17 cellular contexts compared by ENCODE assay signal in genomic region chr10:6035101-6035834, GRCh38. TPM values are rescaled to one million over a fixed set of nuclear protein-coding genes. Genes with fewer than 3 reads are reported as not detected.
DNase-seq lines count a peak whose midpoint lies in the region; ATAC-seq and TF ChIP-seq lines count a peak whose summit lies in the region.
"Had no signal": no experiment of that assay in that cellular context is flagged by ENCODE, and none has a peak within 500 bp of the region (broad histone marks: within the 10 kb centered on the region; RNA-seq: fewer than 3 reads in every experiment).

No MANE protein-coding gene starts in this region.

- H3K9ac ChIP-seq in colonic mucosa (ENCODE audit: low read depth in 2 of 2, low read length in 2 of 2) = no peak overlapping the region

- TF ChIP-seq CTCF in activated CD8-positive, alpha-beta T cell treated with anti-CD3 and anti-CD28 coated beads for 36 hours (IDR thresholded peaks at IDR 0.05) = no peak
- TF ChIP-seq CTCF in colonic mucosa (IDR thresholded peaks at IDR 0.05) = no peak
- TF ChIP-seq CTCF in ovary (IDR thresholded peaks at IDR 0.05) = no peak

- intact Hi-C loops in activated CD8-positive, alpha-beta T cell treated with anti-CD3 and anti-CD28 coated beads for 36 hours (cut with micrococcal nuclease) = no loop called here
- intact Hi-C loops in colonic mucosa (cut with DNase I) = no loop called here
- intact Hi-C loops in ovary (cut with DNase I) = no loop called here

- H3K9me3 Mint-ChIP-seq in activated CD8-positive, alpha-beta T cell treated with anti-CD3 and anti-CD28 coated beads for 36 hours = no peaks in the 10 kb centered on the region

- CTCF ChIA-PET in activated CD8-positive, alpha-beta T cell treated with anti-CD3 and anti-CD28 coated beads for 36 hours (lab: Charles Lee) = interaction anchor here (0.7 kb wide), 1 partner anchor 103 kb away, joined by 3 read pairs; no protein-coding TSS in a partner anchor

- H3K27ac ChIP-seq in colonic mucosa (no peak overlapping the region), ovary (no peak overlapping the region)

- DNase-seq in activated T-cell treated with anti-CD3 and anti-CD28 coated beads, Interleukin-2, amount 50 U/mL, for 1 hour = peak; percentile 13
- DNase-seq in activated T-cell treated with anti-CD3 and anti-CD28 coated beads for 4 hours (no peak), colonic mucosa (peak; percentile 10), DMS114 treated with DMSO at 0.1 percent for 48 hours (lab: John Stamatoyannopoulos, UW; ENCODE audit: unreplicated experiment) (no peak), ovary (no peak), cerebellum (ENCODE audit: low spot score) (no peak)
- DNase-seq in activated CD8-positive, alpha-beta T cell treated with anti-CD3 and anti-CD28 coated beads for 36 hours = peak; percentile 32
- DNase-seq in stimulated activated naive CD8-positive, alpha-beta T cell treated with anti-CD3 and anti-CD28 coated beads, Interleukin-15, Interleukin-2, amounts not matched to agents 100 U/mL and 50 U/mL, for 24 hours = no peak
- DNase-seq: anterior cingulate cortex, esophagus squamous epithelium, Karpas-422, midbrain, NCI-H1436 treated with DMSO at 0.1 percent for 48 hours, NCI-H345 had no signal

- H3K4me1 Mint-ChIP-seq in activated CD8-positive, alpha-beta T cell treated with anti-CD3 and anti-CD28 coated beads for 36 hours (ENCODE audit: low read depth) = peaks cover 78% of the 10 kb centered on the region

- H3K9me3 ChIP-seq in colonic mucosa (no peaks in the 10 kb centered on the region), ovary (no peaks in the 10 kb centered on the region)

- no peak for TF ChIP-seq POLR2A in ovary (IDR thresholded peaks at IDR 0.05)

- H3K36me3 ChIP-seq in colonic mucosa (no peaks in the 10 kb centered on the region), ovary (no peaks in the 10 kb centered on the region)
- H3K36me3 ChIP-seq: esophagus squamous epithelium had no signal

- WGBS in ovary, 3 donors = 92 to 95% (median 93%) methylated on average over 13 of the region's 13 CpGs

- no peaks in the 10 kb centered on the region for H3K27me3 ChIP-seq in colonic mucosa
- H3K27me3 ChIP-seq in ovary = no peaks in the 10 kb centered on the region

- H3K27me3 Mint-ChIP-seq in activated CD8-positive, alpha-beta T cell treated with anti-CD3 and anti-CD28 coated beads for 36 hours = no peaks in the 10 kb centered on the region

- POLR2A ChIA-PET in activated CD8-positive, alpha-beta T cell treated with anti-CD3 and anti-CD28 coated beads for 36 hours (lab: Charles Lee) = interaction anchor here (1.5 to 3.5 kb wide), 2 partner anchors 9 to 18 kb away, joined by 4 to 17 read pairs; no protein-coding TSS in a partner anchor

- ATAC-seq in activated CD8-positive, alpha-beta T cell treated with anti-CD3 and anti-CD28 coated beads for 36 hours = peak; percentile 20
- ATAC-seq in stimulated activated naive CD8-positive, alpha-beta T cell treated with anti-CD3 and anti-CD28 coated beads, Interleukin-15, Interleukin-2, amounts not matched to agents 100 U/mL and 50 U/mL, for 24 hours = peak; percentile 15

- H3K4me3 ChIP-seq in colonic mucosa (no peak overlapping the region), ovary (no peak overlapping the region)
- H3K4me3 ChIP-seq: esophagus squamous epithelium, skin epidermis had no signal

- no peak overlapping the region for H3K4me3 Mint-ChIP-seq in activated CD8-positive, alpha-beta T cell treated with anti-CD3 and anti-CD28 coated beads for 36 hours

- H3K4me1 ChIP-seq in colonic mucosa = no peaks in the 10 kb centered on the region
- no peaks in the 10 kb centered on the region for H3K4me1 ChIP-seq in ovary (ENCODE audit: insufficient read depth)

- peak overlapping the region; percentile 75 for H3K27ac Mint-ChIP-seq in activated CD8-positive, alpha-beta T cell treated with anti-CD3 and anti-CD28 coated beads for 36 hours

- no peak for TF ChIP-seq EP300 in ovary (IDR thresholded peaks at IDR 0.05)

- peaks cover 95% of the 10 kb centered on the region for H3K36me3 Mint-ChIP-seq in activated CD8-positive, alpha-beta T cell treated with anti-CD3 and anti-CD28 coated beads for 36 hours (ENCODE audit: low read depth)

RNA-seq across cellular contexts. Expression of gene IL2RA, which starts 26.9 kb away (rescaled TPM):
- 100 to 1,000 TPM; 868 to 874 TPM for total RNA-seq in activated CD8-positive, alpha-beta T cell treated with anti-CD3 and anti-CD28 coated beads for 36 hours
- total RNA-seq in colonic mucosa = 1 to 10 TPM; 1.7 to 2.4 TPM
- total RNA-seq in ovary = 1 to 10 TPM in 2 of 7 donors, under 1 TPM in 3, not detected in 2; 0.13 to 1.3 (median 0.90) TPM
- 1 to 10 TPM in 1 of 2 donors, under 1 TPM in 1; 0.07 to 5.2 TPM for polyA plus RNA-seq in ovary
- not detected for total RNA-seq in cerebellum
- total RNA-seq: temporal lobe had no signal
- polyA plus RNA-seq: AG04450 had no signal

RNA-seq across cellular contexts. Expression of gene RBM17, which starts 53.6 kb away (rescaled TPM):
- 100 to 1,000 TPM; 284 to 285 TPM for total RNA-seq in activated CD8-positive, alpha-beta T cell treated with anti-CD3 and anti-CD28 coated beads for 36 hours
- total RNA-seq in colonic mucosa = 100 to 1,000 TPM in 1 of 2 donors, 10 to 100 TPM in 1; 80.3 to 110 TPM
- total RNA-seq in ovary = 10 to 100 TPM; 56.2 to 89.7 (median 70.3) TPM
- polyA plus RNA-seq in ovary = 10 to 100 TPM; 62.1 to 94.4 TPM
- 48.1 TPM for total RNA-seq in cerebellum

RNA-seq across cellular contexts. Expression of gene IL15RA, which starts 57.9 kb away (rescaled TPM):
- total RNA-seq in activated CD8-positive, alpha-beta T cell treated with anti-CD3 and anti-CD28 coated beads for 36 hours = 10 to 100 TPM; 23.5 to 25.1 TPM
- total RNA-seq in colonic mucosa = 10 to 100 TPM; 11.5 to 16.0 TPM
- 10 to 100 TPM in 1 of 7 donors, 1 to 10 TPM in 6; 2.7 to 15.2 (median 6.2) TPM for total RNA-seq in ovary
- 10 to 100 TPM in 1 of 2 donors, 1 to 10 TPM in 1; 6.3 to 10.0 TPM for polyA plus RNA-seq in ovary
- 0.18 TPM for total RNA-seq in cerebellum

Comparison
In these comparisons a context has a peak if more than half of its experiments do, and no peak if none do; other contexts are left out.
1. DNase-seq: peak in activated T-cell treated with anti-CD3 and anti-CD28 coated beads, Interleukin-2, amount 50 U/mL, for 1 hour (single experiment), activated CD8-positive, alpha-beta T cell treated with anti-CD3 and anti-CD28 coated beads for 36 hours (single experiment) and colonic mucosa (single experiment); none in activated T-cell treated with anti-CD3 and anti-CD28 coated beads for 4 hours (single experiment), stimulated activated naive CD8-positive, alpha-beta T cell treated with anti-CD3 and anti-CD28 coated beads, Interleukin-15, Interleukin-2, amounts not matched to agents 100 U/mL and 50 U/mL, for 24 hours (single experiment), DMS114 treated with DMSO at 0.1 percent for 48 hours (single experiment), ovary (0 of 5) and cerebellum (single experiment).
2. RNA of gene IL2RA, which starts 26.9 kb away (total RNA-seq): 868 to 874 TPM in activated CD8-positive, alpha-beta T cell treated with anti-CD3 and anti-CD28 coated beads for 36 hours; 1.7 to 2.4 TPM in colonic mucosa, 0.13 to 1.3 TPM in ovary and not detected in cerebellum (single experiment); every median in the first group is over 100 times any median in the second.